ENCODE assay signal across 15 cellular contexts in the genomic region with DNA sequence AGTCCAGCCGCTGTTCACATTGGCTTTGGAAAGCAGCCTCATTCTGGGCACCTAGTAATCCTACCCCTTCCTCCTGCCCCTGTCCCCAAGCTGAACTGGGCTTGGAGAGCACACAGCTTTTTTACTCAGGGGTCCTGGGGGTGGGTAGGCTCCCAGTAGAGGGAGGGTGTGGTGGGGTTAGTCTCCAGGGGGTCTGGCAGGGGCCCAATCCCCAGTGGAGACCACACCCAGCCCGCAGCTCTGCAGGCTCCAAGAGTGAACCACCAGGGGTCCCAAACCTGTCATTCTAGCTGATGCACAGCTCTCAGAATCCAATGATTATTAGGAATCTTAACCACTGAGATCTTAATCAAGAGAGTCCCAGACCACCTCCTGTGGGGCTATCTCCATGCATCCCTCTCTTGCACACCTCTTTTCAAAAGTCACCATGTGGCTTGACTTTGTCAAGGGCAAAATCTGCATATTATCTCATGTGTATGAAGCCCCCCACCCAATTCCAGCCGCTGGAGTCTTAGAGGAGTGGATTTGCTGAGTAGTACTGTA. TPM values are rescaled to one million over a fixed set of nuclear protein-coding genes. Genes with fewer than 3 reads are reported as not detected.
DNase-seq lines count a peak whose midpoint lies in the region; ATAC-seq and TF ChIP-seq lines count a peak whose summit lies in the region.
"Had no signal": no experiment of that assay in that cellular context is flagged by ENCODE, and none has a peak within 500 bp of the region (broad histone marks: within the 10 kb centered on the region; RNA-seq: fewer than 3 reads in every experiment).

No MANE protein-coding gene starts in this region.

- peaks cover 8% of the 10 kb centered on the region for H3K4me1 Mint-ChIP-seq in activated T-helper 2 cell treated with anti-CD3 and anti-CD28 coated beads, Interferon-gamma antibody, Interleukin-2, Interleukin-4, amounts not matched to agents 10 μg/mL and 5 μg/mL and 100 μg/mL, durations not matched to agents 14 hours and 24 hours and 36 hours (ENCODE audit: low read depth)

- H2AFZ ChIP-seq in mesenchymal stem cell (ENCODE audit: low read depth, low read length), result no peak overlapping the region

- H3K4ac ChIP-seq in mesenchymal stem cell (ENCODE audit: low read depth in 1 of 2, low read length in 2 of 2), result no peak overlapping the region

- H3K27ac Mint-ChIP-seq in activated T-helper 2 cell treated with anti-CD3 and anti-CD28 coated beads, Interferon-gamma antibody, Interleukin-2, Interleukin-4, amounts not matched to agents 10 μg/mL and 5 μg/mL and 100 μg/mL, durations not matched to agents 14 hours and 24 hours and 36 hours, result no peak overlapping the region
- H3K27ac Mint-ChIP-seq: activated naive CD4-positive, alpha-beta T cell treated with anti-CD3 and anti-CD28 coated beads, Interleukin-2, amount 50 U/mL, for 24 hours; CD8-positive, alpha-beta T cell; stimulated activated naive CD8-positive, alpha-beta T cell treated with anti-CD3 and anti-CD28 coated beads, Interleukin-15, Interleukin-2, amounts not matched to agents 100 ng/mL and 50 ng/mL, for 24 hours had no signal

- H3K4me1 ChIP-seq in mesenchymal stem cell (ENCODE audit: control insufficient read depth, insufficient read depth, low read depth, low read length), result peaks cover 18% of the 10 kb centered on the region
- H3K4me1 ChIP-seq in spleen, result peaks cover 19 to 56% (median 45%) of the 10 kb centered on the region in 6 donors
- H3K4me1 ChIP-seq in SJCRH30, result no peaks in the 10 kb centered on the region

- no peak for TF ChIP-seq POLR2A in spleen (IDR thresholded peaks at IDR 0.05)

- DNase-seq in H7 (peak; percentile 42), WERI-Rb-1 (peak; percentile 6), mesenchymal stem cell (no peak), spleen (peak; percentile 29), NCI-H82 (lab: John Stamatoyannopoulos, UW) (no peak), SJCRH30 (no peak)
- DNase-seq in activated T-helper 2 cell treated with anti-CD3 and anti-CD28 coated beads, Interferon-gamma antibody, Interleukin-2, Interleukin-4, amounts not matched to agents 10 μg/mL and 5 μg/mL and 100 μg/mL, durations not matched to agents 14 hours and 24 hours and 36 hours (ENCODE audit: low spot score), result no peak
- DNase-seq in stimulated activated naive CD8-positive, alpha-beta T cell treated with anti-CD3 and anti-CD28 coated beads, Interleukin-15, Interleukin-2, amounts not matched to agents 100 U/mL and 50 U/mL, for 24 hours, result no peak
- DNase-seq: esophagus squamous epithelium, GF-D8, SHP77 had no signal

- TF ChIP-seq CTCF in WERI-Rb-1 (IDR thresholded peaks at IDR 0.05; ENCODE audit: low read depth, low read length) (no peak), spleen (IDR thresholded peaks at IDR 0.05 in 8 of 11, conservative IDR thresholded peaks at IDR 0.05 in 3 of 11) (no peak)

- H2BK15ac ChIP-seq in mesenchymal stem cell (ENCODE audit: low read depth, poor library complexity, severe bottlenecking), result no peak overlapping the region

- intact Hi-C loops in spleen (cut with DNase I; ENCODE audit: low total_unique reads), result loop anchor here (10.0 kb wide), 1 partner anchor 1328 kb away; no protein-coding TSS in a partner anchor
- intact Hi-C loops in activated T-helper 2 cell treated with anti-CD3 and anti-CD28 coated beads, Interferon-gamma antibody, Interleukin-2, Interleukin-4, amounts not matched to agents 10 μg/mL and 5 μg/mL and 100 μg/mL, durations not matched to agents 14 hours and 24 hours and 36 hours (cut with micrococcal nuclease), result no loop called here

- H3K18ac ChIP-seq in mesenchymal stem cell (ENCODE audit: low read depth in 1 of 2, low read length in 2 of 2), result no peak overlapping the region

- no peak overlapping the region for H4K8ac ChIP-seq in mesenchymal stem cell (ENCODE audit: low read length)

- peaks cover 70% of the 10 kb centered on the region for H3K27me3 Mint-ChIP-seq in activated T-helper 2 cell treated with anti-CD3 and anti-CD28 coated beads, Interferon-gamma antibody, Interleukin-2, Interleukin-4, amounts not matched to agents 10 μg/mL and 5 μg/mL and 100 μg/mL, durations not matched to agents 14 hours and 24 hours and 36 hours (ENCODE audit: low read depth)

- no peak overlapping the region for H3K4me3 ChIP-seq in H7 (ENCODE audit: insufficient read depth, low read depth, low read length)
- no peak overlapping the region for H3K4me3 ChIP-seq in WERI-Rb-1 (ENCODE audit: low read depth, low read length)
- H3K4me3 ChIP-seq in mesenchymal stem cell (ENCODE audit: insufficient read depth in 1 of 2, low read depth in 1 of 2, low read length in 2 of 2), result peak overlapping the region; percentile 2 to 84
- no peak overlapping the region for H3K4me3 ChIP-seq in spleen
- H3K4me3 ChIP-seq in SJCRH30, result no peak overlapping the region
- H3K4me3 ChIP-seq: esophagus squamous epithelium had no signal

- H3K27ac ChIP-seq in WERI-Rb-1 (no peak overlapping the region), mesenchymal stem cell (ENCODE audit: low read length, poor library complexity, severe bottlenecking) (peak overlapping the region; percentile 70), spleen (no peak overlapping the region), SJCRH30 (no peak overlapping the region)
- H3K27ac ChIP-seq: esophagus squamous epithelium had no signal

- no peaks in the 10 kb centered on the region for H3K79me1 ChIP-seq in mesenchymal stem cell (replicated peaks; ENCODE audit: low read length, poor library complexity, severe bottlenecking)

- H3K9me3 Mint-ChIP-seq in activated T-helper 2 cell treated with anti-CD3 and anti-CD28 coated beads, Interferon-gamma antibody, Interleukin-2, Interleukin-4, amounts not matched to agents 10 μg/mL and 5 μg/mL and 100 μg/mL, durations not matched to agents 14 hours and 24 hours and 36 hours, result no peaks in the 10 kb centered on the region
- H3K9me3 Mint-ChIP-seq: activated naive CD4-positive, alpha-beta T cell treated with anti-CD3 and anti-CD28 coated beads, Interleukin-2, amount 50 U/mL, for 24 hours; CD8-positive, alpha-beta T cell; stimulated activated naive CD8-positive, alpha-beta T cell treated with anti-CD3 and anti-CD28 coated beads, Interleukin-15, Interleukin-2, amounts not matched to agents 100 ng/mL and 50 ng/mL, for 24 hours had no signal

- no peak overlapping the region for H3K23ac ChIP-seq in mesenchymal stem cell (ENCODE audit: low read length in 2 of 2)

- H3K14ac ChIP-seq in mesenchymal stem cell (ENCODE audit: low read length in 2 of 2), result no peak overlapping the region

- H3K36me3 Mint-ChIP-seq in activated T-helper 2 cell treated with anti-CD3 and anti-CD28 coated beads, Interferon-gamma antibody, Interleukin-2, Interleukin-4, amounts not matched to agents 10 μg/mL and 5 μg/mL and 100 μg/mL, durations not matched to agents 14 hours and 24 hours and 36 hours (ENCODE audit: low read depth), result no peaks in the 10 kb centered on the region
- H3K36me3 Mint-ChIP-seq: CD8-positive, alpha-beta T cell had no signal

- no peak overlapping the region for H2AK5ac ChIP-seq in mesenchymal stem cell (ENCODE audit: low read length, severe bottlenecking)

- H2BK5ac ChIP-seq in mesenchymal stem cell (ENCODE audit: low read depth, low read length, poor library complexity, severe bottlenecking), result peak overlapping the region; percentile 57

- H4K91ac ChIP-seq in mesenchymal stem cell (ENCODE audit: low read length), result no peak overlapping the region

- H3K4me3 Mint-ChIP-seq in activated T-helper 2 cell treated with anti-CD3 and anti-CD28 coated beads, Interferon-gamma antibody, Interleukin-2, Interleukin-4, amounts not matched to agents 10 μg/mL and 5 μg/mL and 100 μg/mL, durations not matched to agents 14 hours and 24 hours and 36 hours (ENCODE audit: low read depth), result no peak overlapping the region
- H3K4me3 Mint-ChIP-seq: activated naive CD4-positive, alpha-beta T cell treated with anti-CD3 and anti-CD28 coated beads, Interleukin-2, amount 50 U/mL, for 24 hours; stimulated activated naive CD8-positive, alpha-beta T cell treated with anti-CD3 and anti-CD28 coated beads, Interleukin-15, Interleukin-2, amounts not matched to agents 100 ng/mL and 50 ng/mL, for 24 hours had no signal

- H3K9me3 ChIP-seq in WERI-Rb-1 (ENCODE audit: severe bottlenecking), result no peaks in the 10 kb centered on the region
- H3K9me3 ChIP-seq in mesenchymal stem cell (ENCODE audit: control insufficient read depth, low read length), result no peaks in the 10 kb centered on the region
- no peaks in the 10 kb centered on the region for H3K9me3 ChIP-seq in spleen
- no peaks in the 10 kb centered on the region for H3K9me3 ChIP-seq in SJCRH30 (replicated peaks)
- H3K9me3 ChIP-seq: esophagus squamous epithelium had no signal

- H2BK120ac ChIP-seq in mesenchymal stem cell (ENCODE audit: low read depth, low read length), result no peak overlapping the region

- H3K4me2 ChIP-seq in mesenchymal stem cell (ENCODE audit: low read length, poor library complexity, severe bottlenecking), result peak overlapping the region; percentile 88

- ATAC-seq in stimulated activated naive CD8-positive, alpha-beta T cell treated with anti-CD3 and anti-CD28 coated beads, Interleukin-15, Interleukin-2, amounts not matched to agents 100 U/mL and 50 U/mL, for 24 hours, result no peak
- ATAC-seq: CD8-positive, alpha-beta T cell had no signal

- no peak overlapping the region for H2BK12ac ChIP-seq in mesenchymal stem cell (ENCODE audit: low read length in 2 of 2)

- H3K36me3 ChIP-seq in H7 (replicated peaks; ENCODE audit: control insufficient read depth, insufficient read depth, low read length), result no peaks in the 10 kb centered on the region
- H3K36me3 ChIP-seq in WERI-Rb-1, result no peaks in the 10 kb centered on the region
- peaks cover 6 to 14% of the 10 kb centered on the region in 2 experiments for H3K36me3 ChIP-seq in mesenchymal stem cell (ENCODE audit: control insufficient read depth in 1 of 2, insufficient read depth in 2 of 2, low read depth in 1 of 2, low read length in 2 of 2)
- no peaks in the 10 kb centered on the region for H3K36me3 ChIP-seq in spleen
- no peaks in the 10 kb centered on the region for H3K36me3 ChIP-seq in SJCRH30
- H3K36me3 ChIP-seq: esophagus squamous epithelium had no signal

- WGBS in mesenchymal stem cell, result 50% methylated on average over 1 of the region's 3 CpGs
- WGBS in spleen, 5 donors, result 52 to 66% (median 58%) methylated on average over 3 of the region's 3 CpGs

- peaks cover 100% of the 10 kb centered on the region for H3K27me3 ChIP-seq in H7 (ENCODE audit: control insufficient read depth, insufficient read depth, low read length)
- peaks cover 81% of the 10 kb centered on the region for H3K27me3 ChIP-seq in WERI-Rb-1 (ENCODE audit: insufficient read depth, low read depth, severe bottlenecking)
- H3K27me3 ChIP-seq in mesenchymal stem cell (ENCODE audit: control insufficient read depth in 1 of 2, insufficient read depth in 1 of 2, low read length in 2 of 2), result no peaks in the 10 kb centered on the region
- peaks cover 35 to 100% (median 99%) of the 10 kb centered on the region in 7 donors for H3K27me3 ChIP-seq in spleen (replicated peaks in 1 of 7)
- 0 out of 2 replicates have a peak, but pooled peaks cover 5% of the 10 kb centered on the region for H3K27me3 ChIP-seq in SJCRH30

- peak overlapping the region; percentile 94 for H3K9ac ChIP-seq in mesenchymal stem cell (ENCODE audit: low read length)

RNA-seq across cellular contexts. Expression of gene HOXA11, which starts 2.7 kb away (rescaled TPM):
- not detected in 2 replicates for total RNA-seq in H7 (2014; rRNA removed; shearing (Covaris generic))
- polyA plus RNA-seq in mesenchymal stem cell (2013, experiment 1 of 2), result 1.4 TPM
- 1.3 TPM for polyA plus RNA-seq in mesenchymal stem cell (2013, experiment 2 of 2)
- total RNA-seq in spleen, result not detected
- not detected for polyA plus RNA-seq in spleen
- total RNA-seq in activated T-helper 2 cell treated with anti-CD3 and anti-CD28 coated beads, Interferon-gamma antibody, Interleukin-2, Interleukin-4, amounts not matched to agents 10 μg/mL and 5 μg/mL and 100 μg/mL, durations not matched to agents 14 hours and 24 hours and 36 hours, result not detected in 2 replicates
- 5.0 and 5.8 TPM in 2 replicates for total RNA-seq in SJCRH30 (2014; rRNA removed; shearing (Covaris generic))
- total RNA-seq: CD8-positive, alpha-beta T cell; chondrocyte; esophagus squamous epithelium had no signal

RNA-seq across cellular contexts. Expression of gene HOXA10, which starts 8.2 kb away (rescaled TPM):
- total RNA-seq in H7 (2014; rRNA removed; shearing (Covaris generic)), result not detected in 2 replicates
- 6.9 TPM for polyA plus RNA-seq in mesenchymal stem cell (2013, experiment 1 of 2)
- polyA plus RNA-seq in mesenchymal stem cell (2013, experiment 2 of 2), result 7.1 TPM
- total RNA-seq in spleen, result under 1 TPM in 3 of 7 donors, not detected in 4; 0.13 to 0.72 (median 0.56) TPM
- under 1 TPM; 0.05 to 0.22 (median 0.19) TPM for polyA plus RNA-seq in spleen
- total RNA-seq in activated T-helper 2 cell treated with anti-CD3 and anti-CD28 coated beads, Interferon-gamma antibody, Interleukin-2, Interleukin-4, amounts not matched to agents 10 μg/mL and 5 μg/mL and 100 μg/mL, durations not matched to agents 14 hours and 24 hours and 36 hours, result not detected in 2 replicates
- 16.2 and 17.2 TPM in 2 replicates for total RNA-seq in SJCRH30 (2014; rRNA removed; shearing (Covaris generic))
- total RNA-seq: CD8-positive, alpha-beta T cell; esophagus squamous epithelium had no signal

RNA-seq across cellular contexts. Expression of gene HOXA9, which starts 17.0 kb away (rescaled TPM):
- total RNA-seq in H7 (2014; rRNA removed; shearing (Covaris generic)), result not detected in 2 replicates
- 9.8 TPM for polyA plus RNA-seq in mesenchymal stem cell (2013, experiment 1 of 2)
- polyA plus RNA-seq in mesenchymal stem cell (2013, experiment 2 of 2), result 9.8 TPM
- 1 to 10 TPM in 5 of 7 donors, under 1 TPM in 2; 0.51 to 3.0 (median 1.2) TPM for total RNA-seq in spleen
- under 1 TPM; 0.46 to 0.54 (median 0.48) TPM for polyA plus RNA-seq in spleen
- total RNA-seq in activated T-helper 2 cell treated with anti-CD3 and anti-CD28 coated beads, Interferon-gamma antibody, Interleukin-2, Interleukin-4, amounts not matched to agents 10 μg/mL and 5 μg/mL and 100 μg/mL, durations not matched to agents 14 hours and 24 hours and 36 hours, result not detected in 2 replicates
- total RNA-seq in SJCRH30 (2014; rRNA removed; shearing (Covaris generic)), result 0.10 and 0.30 TPM in 2 replicates
- total RNA-seq: CD8-positive, alpha-beta T cell; chondrocyte had no signal

RNA-seq across cellular contexts. Expression of gene HOXA13, which starts 17.5 kb away (rescaled TPM):
- not detected in 2 replicates for total RNA-seq in H7 (2014; rRNA removed; shearing (Covaris generic))
- polyA plus RNA-seq in mesenchymal stem cell (2013, experiment 1 of 2), result not detected
- not detected for polyA plus RNA-seq in mesenchymal stem cell (2013, experiment 2 of 2)
- total RNA-seq in spleen, result not detected
- polyA plus RNA-seq in spleen, result not detected
- not detected in 2 replicates for total RNA-seq in activated T-helper 2 cell treated with anti-CD3 and anti-CD28 coated beads, Interferon-gamma antibody, Interleukin-2, Interleukin-4, amounts not matched to agents 10 μg/mL and 5 μg/mL and 100 μg/mL, durations not matched to agents 14 hours and 24 hours and 36 hours
- 1.6 and 1.7 TPM in 2 replicates for total RNA-seq in SJCRH30 (2014; rRNA removed; shearing (Covaris generic))
- total RNA-seq: CD8-positive, alpha-beta T cell; chondrocyte; esophagus squamous epithelium had no signal

RNA-seq across cellular contexts. Expression of gene HOXA7, which starts 25.9 kb away (rescaled TPM):
- not detected in 2 replicates for total RNA-seq in H7 (2014; rRNA removed; shearing (Covaris generic))
- polyA plus RNA-seq in mesenchymal stem cell (2013, experiment 1 of 2), result 3.1 TPM
- 3.2 TPM for polyA plus RNA-seq in mesenchymal stem cell (2013, experiment 2 of 2)
- total RNA-seq in spleen, result 1 to 10 TPM; 1.0 to 8.0 (median 2.6) TPM
- polyA plus RNA-seq in spleen, result 1 to 10 TPM in 1 of 3 donors, under 1 TPM in 2; 0.55 to 1.4 (median 0.80) TPM
- total RNA-seq in activated T-helper 2 cell treated with anti-CD3 and anti-CD28 coated beads, Interferon-gamma antibody, Interleukin-2, Interleukin-4, amounts not matched to agents 10 μg/mL and 5 μg/mL and 100 μg/mL, durations not matched to agents 14 hours and 24 hours and 36 hours, result not detected in 2 replicates
- total RNA-seq in SJCRH30 (2014; rRNA removed; shearing (Covaris generic)), result 38.6 and 40.4 TPM in 2 replicates
- total RNA-seq: CD8-positive, alpha-beta T cell; chondrocyte had no signal

Comparison
In these comparisons a context has a peak if more than half of its experiments do, and no peak if none do; other contexts are left out.
1. DNase-seq: peak in H7 (single experiment), WERI-Rb-1 (single experiment) and spleen (single experiment); none in mesenchymal stem cell (single experiment), NCI-H82 (single experiment), activated T-helper 2 cell treated with anti-CD3 and anti-CD28 coated beads, Interferon-gamma antibody, Interleukin-2, Interleukin-4, amounts not matched to agents 10 μg/mL and 5 μg/mL and 100 μg/mL, durations not matched to agents 14 hours and 24 hours and 36 hours (single experiment), stimulated activated naive CD8-positive, alpha-beta T cell treated with anti-CD3 and anti-CD28 coated beads, Interleukin-15, Interleukin-2, amounts not matched to agents 100 U/mL and 50 U/mL, for 24 hours (single experiment) and SJCRH30 (0 of 2).
2. H3K4me3 ChIP-seq: peak in mesenchymal stem cell (2 of 2); none in H7 (single experiment), WERI-Rb-1 (single experiment), spleen (0 of 8) and SJCRH30 (single experiment).